36 cellular contexts compared by ENCODE assay signal in genomic region chr3:149001727-149002126, GRCh38.
"Had no signal": no experiment of that assay in that cellular context is flagged by ENCODE, and none has a peak within 500 bp of the region (broad histone marks: within the 10 kb centered on the region; RNA-seq: fewer than 3 reads in every experiment).

No MANE protein-coding gene starts in this region.

- H3K9me3 ChIP-seq: adrenal gland, body of pancreas, breast epithelium had no signal

- H3K27ac ChIP-seq: adrenal gland, body of pancreas, brain microvascular endothelial cell, breast epithelium, WERI-Rb-1 had no signal

- H3K36me3 ChIP-seq: breast epithelium had no signal

- ATAC-seq: activated CD4-positive, CD25-positive, alpha-beta regulatory T cell treated with anti-CD3 and anti-CD28 coated beads, Interleukin-2, amount 50 U/mL, for 24 hours; activated CD8-positive, alpha-beta T cell treated with anti-CD3 and anti-CD28 coated beads for 36 hours; activated naive CD4-positive, alpha-beta T cell treated with anti-CD3 and anti-CD28 coated beads, Interleukin-2, amount 50 U/mL, for 72 hours; activated T-cell treated with anti-CD3 and anti-CD28 coated beads, Interleukin-2, amount 50 U/mL, for 4 hours; activated T-cell treated with anti-CD3 and anti-CD28 coated beads, Interleukin-2, amount 50 U/mL, for 72 hours; activated T-helper 17 cell treated with anti-CD3 and anti-CD28 coated beads, Interleukin-2, amount 50 U/mL, for 72 hours; body of pancreas; WTC11 had no signal

- H3K4me3 ChIP-seq: adrenal gland, body of pancreas, breast epithelium had no signal

- H3K4me3 Mint-ChIP-seq: activated CD4-positive, alpha-beta memory T cell treated with anti-CD3 and anti-CD28 coated beads for 36 hours; activated CD4-positive, alpha-beta T cell treated with anti-CD3 and anti-CD28 coated beads, Interleukin-2, amount 10 ng/mL, durations not matched to agents 24 days and 14 days; activated CD8-positive, alpha-beta T cell treated with anti-CD3 and anti-CD28 coated beads for 36 hours; activated naive CD4-positive, alpha-beta T cell treated with anti-CD3 and anti-CD28 coated beads for 36 hours; activated naive CD8-positive, alpha-beta T cell treated with anti-CD3 and anti-CD28 coated beads for 36 hours; activated T-cell treated with anti-CD3 and anti-CD28 coated beads, Interleukin-2, amount 50 U/mL, for 4 hours; activated T-cell treated with anti-CD3 and anti-CD28 coated beads, Interleukin-2, amount 50 U/mL, for 72 hours; activated T-helper 1 cell treated with anti-CD3 and anti-CD28 coated beads, Interleukin-12 subunit alpha, Interleukin-12 subunit beta, Interleukin-2, Interleukin-4 antibody, amounts not matched to agents 30 ng/mL and 10 ng/mL and 1 ng/mL, durations not matched to agents 14 hours and 24 hours and 36 hours; activated T-helper 17 cell treated with anti-CD3 and anti-CD28 coated beads, Interleukin-2, amount 50 U/mL, for 72 hours; T-helper 1 cell treated with Interleukin-12 subunit alpha and Interleukin-12 subunit beta and Interleukin-4 antibody, amounts not matched to agents 30 μg/mL and 1 μg/mL, for 36 hours; T-helper 2 cell treated with Interferon-gamma antibody and Interleukin-4, amounts not matched to agents 5 μg/mL and 100 μg/mL, for 36 hours; WTC11 had no signal

- H3K27me3 ChIP-seq: adrenal gland, body of pancreas, brain microvascular endothelial cell, breast epithelium had no signal

- H3K27ac Mint-ChIP-seq: activated CD4-positive, alpha-beta memory T cell treated with anti-CD3 and anti-CD28 coated beads for 36 hours; activated CD4-positive, alpha-beta T cell treated with anti-CD3 and anti-CD28 coated beads, Interleukin-2, amount 10 ng/mL, durations not matched to agents 24 days and 14 days; activated CD8-positive, alpha-beta T cell treated with anti-CD3 and anti-CD28 coated beads for 36 hours; activated naive CD4-positive, alpha-beta T cell treated with anti-CD3 and anti-CD28 coated beads for 36 hours; activated naive CD4-positive, alpha-beta T cell treated with anti-CD3 and anti-CD28 coated beads, Interleukin-2, amount 50 U/mL, for 72 hours; activated naive CD8-positive, alpha-beta T cell treated with anti-CD3 and anti-CD28 coated beads for 36 hours; activated T-helper 1 cell treated with anti-CD3 and anti-CD28 coated beads, Interleukin-12 subunit alpha, Interleukin-12 subunit beta, Interleukin-2, Interleukin-4 antibody, amounts not matched to agents 30 ng/mL and 10 ng/mL and 1 ng/mL, durations not matched to agents 14 hours and 24 hours and 36 hours; activated T-helper 17 cell treated with anti-CD3 and anti-CD28 coated beads, Interleukin-2, amount 50 U/mL, for 72 hours; T-helper 1 cell treated with Interleukin-12 subunit alpha and Interleukin-12 subunit beta and Interleukin-4 antibody, amounts not matched to agents 30 μg/mL and 1 μg/mL, for 36 hours; T-helper 2 cell treated with Interferon-gamma antibody and Interleukin-4, amounts not matched to agents 5 μg/mL and 100 μg/mL, for 36 hours; WTC11 had no signal

- H3K27me3 Mint-ChIP-seq: activated CD4-positive, alpha-beta memory T cell treated with anti-CD3 and anti-CD28 coated beads for 36 hours; activated CD4-positive, alpha-beta T cell treated with anti-CD3 and anti-CD28 coated beads, Interleukin-2, amount 10 ng/mL, durations not matched to agents 24 days and 14 days; activated CD8-positive, alpha-beta T cell treated with anti-CD3 and anti-CD28 coated beads for 36 hours; activated naive CD8-positive, alpha-beta T cell treated with anti-CD3 and anti-CD28 coated beads for 36 hours; activated T-helper 17 cell treated with anti-CD3 and anti-CD28 coated beads, Interleukin-2, amount 50 U/mL, for 72 hours had no signal

- H3K9me3 Mint-ChIP-seq: activated CD4-positive, alpha-beta memory T cell treated with anti-CD3 and anti-CD28 coated beads for 36 hours; activated CD4-positive, alpha-beta T cell treated with anti-CD3 and anti-CD28 coated beads, Interleukin-2, amount 10 ng/mL, durations not matched to agents 24 days and 14 days; activated CD8-positive, alpha-beta T cell treated with anti-CD3 and anti-CD28 coated beads for 36 hours; activated naive CD4-positive, alpha-beta T cell treated with anti-CD3 and anti-CD28 coated beads for 36 hours; activated naive CD4-positive, alpha-beta T cell treated with anti-CD3 and anti-CD28 coated beads, Interleukin-2, amount 50 U/mL, for 72 hours; activated naive CD8-positive, alpha-beta T cell treated with anti-CD3 and anti-CD28 coated beads for 36 hours; activated T-cell treated with anti-CD3 and anti-CD28 coated beads, Interleukin-2, amount 50 U/mL, for 4 hours; activated T-cell treated with anti-CD3 and anti-CD28 coated beads, Interleukin-2, amount 50 U/mL, for 72 hours; activated T-helper 1 cell treated with anti-CD3 and anti-CD28 coated beads, Interleukin-12 subunit alpha, Interleukin-12 subunit beta, Interleukin-2, Interleukin-4 antibody, amounts not matched to agents 30 ng/mL and 10 ng/mL and 1 ng/mL, durations not matched to agents 14 hours and 24 hours and 36 hours; activated T-helper 17 cell treated with anti-CD3 and anti-CD28 coated beads, Interleukin-2, amount 50 U/mL, for 72 hours; T-helper 1 cell treated with Interleukin-12 subunit alpha and Interleukin-12 subunit beta and Interleukin-4 antibody, amounts not matched to agents 30 μg/mL and 1 μg/mL, for 36 hours; T-helper 2 cell treated with Interferon-gamma antibody and Interleukin-4, amounts not matched to agents 5 μg/mL and 100 μg/mL, for 36 hours; WTC11 had no signal

- H3K4me1 ChIP-seq: body of pancreas had no signal

- DNase-seq: activated CD4-positive, alpha-beta memory T cell treated with anti-CD3 and anti-CD28 coated beads for 36 hours; activated CD4-positive, alpha-beta T cell treated with anti-CD3 and anti-CD28 coated beads for 4 hours; activated CD4-positive, alpha-beta T cell treated with anti-CD3 and anti-CD28 coated beads, Interleukin-2, amount 10 ng/mL, durations not matched to agents 24 days and 14 days; activated CD4-positive, alpha-beta T cell treated with anti-CD3 and anti-CD28 coated beads, Interleukin-2, amount 50 U/mL, for 1 hour; activated CD4-positive, alpha-beta T cell treated with anti-CD3 and anti-CD28 coated beads, Interleukin-2, amount 50 U/mL, for 4 hours; activated CD4-positive, CD25-positive, alpha-beta regulatory T cell; activated CD8-positive, alpha-beta memory T cell treated with anti-CD3 and anti-CD28 coated beads, Interleukin-2, amount 50 U/mL, for 4 hours; activated CD8-positive, alpha-beta T cell treated with anti-CD3 and anti-CD28 coated beads for 36 hours; activated effector memory CD4-positive, alpha-beta T cell treated with anti-CD3 and anti-CD28 coated beads, Interleukin-2, amount 50 U/mL, for 16 hours; activated gamma-delta T cell treated with Interleukin-2 at 50 U/mL for 16 hours; activated naive CD4-positive, alpha-beta T cell; activated naive CD4-positive, alpha-beta T cell treated with anti-CD3 and anti-CD28 coated beads for 36 hours; activated naive CD4-positive, alpha-beta T cell treated with anti-CD3 and anti-CD28 coated beads, Interleukin-2, amount 50 U/mL, for 16 hours; activated naive CD8-positive, alpha-beta T cell treated with anti-CD3 and anti-CD28 coated beads for 36 hours; activated T-cell treated with anti-CD3 and anti-CD28 coated beads for 4 hours; activated T-cell treated with anti-CD3 and anti-CD28 coated beads, Interleukin-2, amount 50 U/mL, for 1 hour; activated T-cell treated with anti-CD3 and anti-CD28 coated beads, Interleukin-2, amount 50 U/mL, for 4 hours; activated T-cell treated with anti-CD3 and anti-CD28 coated beads, Interleukin-2, amount 50 U/mL, for 72 hours; adrenal gland; amniotic stem cell; aorta; body of pancreas; brain microvascular endothelial cell; central memory CD4-positive, alpha-beta T cell; T-helper 1 cell; T-helper 2 cell; T-helper 9 cell had no signal
